ENCODE assay signal across 1 cellular context in genomic region chr1:116360435-116361173, GRCh38.
TF ChIP-seq lines count a peak whose summit lies in the region.

No MANE protein-coding gene starts in this region.

TF ChIP-seq in SK-N-SH, 30 proteins besides CTCF, POLR2A, EP300 and RAD21 (continued from another document):
- TF ChIP-seq ZBTB33 (IDR thresholded peaks at IDR 0.05; ENCODE audit: borderline replicate concordance, low read depth) (no peak), TAF1 (IDR thresholded peaks at IDR 0.05; ENCODE audit: borderline replicate concordance, low read depth, low read length) (no peak), CHD2 (IDR thresholded peaks at IDR 0.05; ENCODE audit: low read length, partially characterized antibody) (no peak), RCOR1 (IDR thresholded peaks at IDR 0.05; ENCODE audit: low read length) (no peak), FOXJ3 (CRISPR knock-in tag; IDR thresholded peaks at IDR 0.05) (no peak), TCF12 (IDR thresholded peaks at IDR 0.05) (no peak), SIN3A (IDR thresholded peaks at IDR 0.05; ENCODE audit: borderline replicate concordance, low read depth, low read length) (no peak), FOXM1 (IDR thresholded peaks at IDR 0.05; ENCODE audit: low read depth) (no peak), NRF1 (IDR thresholded peaks at IDR 0.05; ENCODE audit: low read depth, low read length) (no peak), GATA2 (CRISPR knock-in tag; IDR thresholded peaks at IDR 0.05) (no peak)
